1 cellular context compared by ENCODE assay signal in genomic region chr2:20011276-20012031, GRCh38.
TF ChIP-seq lines count a peak whose summit lies in the region.

No MANE protein-coding gene starts in this region.

TF ChIP-seq in H1, 55 proteins besides CTCF, POLR2A, EP300 and RAD21:
- TF ChIP-seq ATF3 (IDR thresholded peaks at IDR 0.05; ENCODE audit: insufficient read depth, low read depth, low read length) (no peak), CHD1 (IDR thresholded peaks at IDR 0.05; ENCODE audit: low read depth, low read length) (no peak), HDAC6 (IDR thresholded peaks at IDR 0.05; ENCODE audit: low read depth, low read length) (no peak), TBP (IDR thresholded peaks at IDR 0.05; ENCODE audit: low read depth, low read length) (no peak), EZH2 (IDR thresholded peaks at IDR 0.05; ENCODE audit: low read depth, low read length, severe bottlenecking) (no peak), TEAD4 (IDR thresholded peaks at IDR 0.05; ENCODE audit: low read depth, low read length) (no peak), CBX5 (IDR thresholded peaks at IDR 0.05; ENCODE audit: low read depth, low read length) (no peak), CTBP2 (IDR thresholded peaks at IDR 0.05; ENCODE audit: borderline replicate concordance, insufficient read depth, insufficient read length, low read length) (no peak), SRF (IDR thresholded peaks at IDR 0.05; ENCODE audit: low read depth, low read length) (no peak), RXRA (IDR thresholded peaks at IDR 0.05; ENCODE audit: insufficient read depth, low read depth, low read length) (no peak), ZNF274 (IDR thresholded peaks at IDR 0.05; ENCODE audit: borderline replicate concordance, extremely low read depth, low read length) (no peak), SUZ12 (IDR thresholded peaks at IDR 0.05; ENCODE audit: low read length) (no peak), CREB1 (IDR thresholded peaks at IDR 0.05) (no peak), SP1 (IDR thresholded peaks at IDR 0.05; ENCODE audit: low read depth, low read length) (no peak), KDM5A (IDR thresholded peaks at IDR 0.05; ENCODE audit: low read length) (no peak), KDM4A (IDR thresholded peaks at IDR 0.05; ENCODE audit: low read depth, low read length, severe bottlenecking) (no peak), CEBPB (IDR thresholded peaks at IDR 0.05; ENCODE audit: low read depth, low read length) (no peak), MAFK (IDR thresholded peaks at IDR 0.05; ENCODE audit: low read depth, low read length) (no peak)
